ENCODE assay signal across 9 cellular contexts in the genomic region with DNA sequence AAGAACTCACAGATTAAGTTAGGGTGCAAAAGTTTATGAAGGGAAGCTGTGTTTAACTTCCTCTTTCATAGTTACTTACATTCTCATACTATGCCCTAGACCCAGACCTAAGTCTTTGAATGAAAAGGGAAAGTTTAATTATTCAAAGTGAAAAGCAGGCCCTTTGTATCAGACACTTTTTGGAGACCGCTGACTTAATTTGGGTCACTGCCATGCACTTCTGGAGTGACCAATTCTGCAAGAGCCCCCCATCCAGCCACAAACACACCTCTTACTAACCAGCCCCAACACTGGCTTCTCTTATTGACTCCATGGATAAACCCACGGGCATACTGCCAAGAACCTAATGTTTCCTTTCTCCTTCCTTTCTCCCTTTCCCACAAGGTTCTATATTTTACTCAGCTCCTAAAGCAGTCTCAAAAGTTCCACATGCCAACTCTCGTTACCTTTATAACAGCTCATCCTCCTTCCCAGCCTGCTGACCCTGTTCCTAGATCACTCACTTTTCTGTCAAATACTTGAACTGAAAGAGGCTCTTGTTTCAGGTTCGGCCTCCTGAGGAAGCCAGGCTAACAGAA. TPM values are rescaled to one million over a fixed set of nuclear protein-coding genes. Genes with fewer than 3 reads are reported as not detected.
DNase-seq lines count a peak whose midpoint lies in the region; ATAC-seq and TF ChIP-seq lines count a peak whose summit lies in the region.
"Had no signal": no experiment of that assay in that cellular context is flagged by ENCODE, and none has a peak within 500 bp of the region (broad histone marks: within the 10 kb centered on the region; RNA-seq: fewer than 3 reads in every experiment).

No MANE protein-coding gene starts in this region.

- TF ChIP-seq CTCF in cardiac muscle cell (IDR thresholded peaks at IDR 0.05; ENCODE audit: low read depth, low read length), result no peak
- TF ChIP-seq CTCF in RWPE2 (IDR thresholded peaks at IDR 0.05; ENCODE audit: poor library complexity, severe bottlenecking), result no peak

- no peak for ATAC-seq in Right ventricle myocardium inferior
- ATAC-seq in HG02852 (IDR thresholded peaks at IDR 0.05; ENCODE audit: unreplicated experiment), result peak; percentile 82
- peak; percentile 15; the same call in 1 of the 3 replicates for ATAC-seq in RWPE2 (ENCODE audit: low read depth)

- H3K4me1 ChIP-seq in cardiac muscle cell (ENCODE audit: low read depth), result no peaks in the 10 kb centered on the region
- H3K4me1 ChIP-seq in RWPE2 (ENCODE audit: insufficient read depth, poor library complexity, severe bottlenecking), result no peaks in the 10 kb centered on the region

- H3K4me3 ChIP-seq in cardiac muscle cell, result no peak overlapping the region
- no peak overlapping the region for H3K4me3 ChIP-seq in RWPE2 (ENCODE audit: severe bottlenecking)
- H3K4me3 ChIP-seq: skin epidermis had no signal

- DNase-seq in cardiac muscle cell (ENCODE audit: low read depth in 1 of 2, low spot score in 1 of 2) (peak; percentile 2 to 39), Right ventricle myocardium inferior (ENCODE audit: missing footprints) (no peak), RWPE2 (ENCODE audit: low spot score) (no peak), iris pigment epithelial cell (ENCODE audit: low read depth) (peak; percentile 42), NCI-H2107 treated with DMSO at 0.1 percent for 48 hours (lab: John Stamatoyannopoulos, UW; ENCODE audit: unreplicated experiment) (no peak), NCI-H146 treated with DMSO at 0.1 percent for 48 hours (lab: John Stamatoyannopoulos, UW; ENCODE audit: unreplicated experiment) (no peak), NCI-H2107 (lab: John Stamatoyannopoulos, UW) (no peak)

- peak overlapping the region; percentile 52 for H3K27ac ChIP-seq in cardiac muscle cell
- H3K27ac ChIP-seq in RWPE2 (ENCODE audit: poor library complexity, severe bottlenecking), result no peak overlapping the region

- H3K36me3 ChIP-seq in cardiac muscle cell (peaks cover 23% of the 10 kb centered on the region), RWPE2 (ENCODE audit: low read depth) (peaks cover 78% of the 10 kb centered on the region)

- H3K27me3 ChIP-seq in cardiac muscle cell (no peaks in the 10 kb centered on the region), RWPE2 (ENCODE audit: insufficient read depth, poor library complexity, severe bottlenecking) (no peaks in the 10 kb centered on the region)

- intact Hi-C loops in Right ventricle myocardium inferior (cut with DNase I), result no loop called here

- H3K9me3 ChIP-seq in cardiac muscle cell (ENCODE audit: low read depth) (no peaks in the 10 kb centered on the region), RWPE2 (ENCODE audit: severe bottlenecking) (no peaks in the 10 kb centered on the region)

RNA-seq across cellular contexts. Expression of gene ABCE1, which starts 34.5 kb away (rescaled TPM):
- total RNA-seq in cardiac muscle cell (45.5 and 51.0 TPM in 2 replicates), Right ventricle myocardium inferior (30.6 TPM)
- 24.1 and 41.6 TPM in 2 replicates for polyA plus RNA-seq in cardiac muscle cell

RNA-seq across cellular contexts. Expression of gene ANAPC10, which starts 34.6 kb away (rescaled TPM):
- 17.4 and 20.1 TPM in 2 replicates for total RNA-seq in cardiac muscle cell
- 26.9 and 36.5 TPM in 2 replicates for polyA plus RNA-seq in cardiac muscle cell
- 12.7 TPM for total RNA-seq in Right ventricle myocardium inferior

RNA-seq across cellular contexts. Expression of gene OTUD4, which starts 47.8 kb away (rescaled TPM):
- 14.9 and 26.4 TPM in 2 replicates for total RNA-seq in cardiac muscle cell
- 22.9 and 38.8 TPM in 2 replicates for polyA plus RNA-seq in cardiac muscle cell
- 34.5 TPM for total RNA-seq in Right ventricle myocardium inferior

Comparison
In these comparisons a context has a peak if more than half of its experiments do, and no peak if none do; other contexts are left out.
1. DNase-seq: peak in cardiac muscle cell (2 of 2) and iris pigment epithelial cell (single experiment); none in Right ventricle myocardium inferior (single experiment), RWPE2 (single experiment), NCI-H2107 treated with DMSO at 0.1 percent for 48 hours (single experiment), NCI-H146 treated with DMSO at 0.1 percent for 48 hours (single experiment) and NCI-H2107 (single experiment).